ENCODE assay signal across 8 cellular contexts in the genomic region with DNA sequence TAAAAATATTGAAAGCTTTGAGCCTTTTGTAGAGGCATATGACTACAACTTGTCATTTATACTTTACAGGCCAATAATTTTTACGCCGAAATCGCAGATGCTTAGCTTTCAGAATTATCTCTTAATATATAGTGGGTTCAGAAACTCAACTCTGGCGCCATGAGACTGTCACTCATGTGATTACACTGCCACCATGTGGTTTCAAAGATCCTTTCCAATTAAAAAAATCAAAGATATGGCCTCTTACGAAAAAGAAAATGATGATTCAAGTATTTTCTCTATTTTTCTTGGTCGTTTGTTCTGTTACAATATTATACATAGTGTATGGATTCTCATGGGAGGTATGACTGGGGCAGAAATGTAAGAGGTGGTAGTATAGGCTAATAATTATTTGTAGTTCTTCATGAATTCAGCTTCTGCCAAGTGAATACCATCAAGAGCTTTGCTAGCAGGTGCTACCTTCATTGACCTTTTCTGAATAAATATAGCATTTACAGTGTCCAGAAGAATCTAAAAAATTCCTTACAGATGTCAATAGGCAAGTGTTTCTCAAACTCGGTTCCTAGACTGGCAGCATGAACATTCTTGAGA.
A peak's percentile ranks its signal among the peaks of the same experiment; 100 is the strongest.
DNase-seq lines count a peak whose midpoint lies in the region; ATAC-seq and TF ChIP-seq lines count a peak whose summit lies in the region.

No MANE protein-coding gene starts in this region.

- TF ChIP-seq CTCF in GM13976 (IDR thresholded peaks at IDR 0.05; ENCODE audit: borderline replicate concordance, control extremely low read depth, extremely low read depth, insufficient read depth, missing control alignments) (peak; percentile 30), cardiac fibroblast (IDR thresholded peaks at IDR 0.05; ENCODE audit: low read depth, low read length) (peak; percentile 49)

- DNase-seq in ACHN (peak; percentile 54), GM13976 (ENCODE audit: low spot score) (peak; percentile 16), NCI-H345 treated with DMSO at 0.1 percent for 48 hours (lab: John Stamatoyannopoulos, UW; ENCODE audit: unreplicated experiment) (peak; percentile 3), cardiac fibroblast (ENCODE audit: low read depth in 2 of 2) (peak; percentile 58 to 71), medulla oblongata (ENCODE audit: extremely low spot score) (peak; percentile 59), NCI-H187 treated with DMSO at 0.1 percent for 48 hours (lab: John Stamatoyannopoulos, UW) (no peak), NCI-H187 (lab: John Stamatoyannopoulos, UW) (no peak)

- in situ Hi-C loops in ACHN (cut with HindIII; ENCODE audit: low pct_ligation_motif_present, low pct_unique_long_range_greater_than_20kb, low sequenced_read_pairs) (no loop called here), GM13976 (cut with MboI; ENCODE audit: low sequenced_read_pairs, unreplicated experiment) (loop anchor here (10.0 kb wide), 1 partner anchor 333 kb away; no protein-coding TSS in a partner anchor)

- H3K4me3 ChIP-seq in cardiac fibroblast (replicated peaks in 1 of 2; ENCODE audit: low read depth in 2 of 2, low read length in 2 of 2) = no peak overlapping the region

- ATAC-seq in HG02970 (IDR thresholded peaks at IDR 0.05; ENCODE audit: low FRiP score, unreplicated experiment) = peak; percentile 62

Comparison
In these comparisons a context has a peak if more than half of its experiments do, and no peak if none do; other contexts are left out.
1. DNase-seq: peak in ACHN (single experiment), GM13976 (single experiment), NCI-H345 treated with DMSO at 0.1 percent for 48 hours (single experiment), cardiac fibroblast (2 of 2) and medulla oblongata (single experiment); none in NCI-H187 treated with DMSO at 0.1 percent for 48 hours (single experiment) and NCI-H187 (0 of 2).